In the genomic region with DNA sequence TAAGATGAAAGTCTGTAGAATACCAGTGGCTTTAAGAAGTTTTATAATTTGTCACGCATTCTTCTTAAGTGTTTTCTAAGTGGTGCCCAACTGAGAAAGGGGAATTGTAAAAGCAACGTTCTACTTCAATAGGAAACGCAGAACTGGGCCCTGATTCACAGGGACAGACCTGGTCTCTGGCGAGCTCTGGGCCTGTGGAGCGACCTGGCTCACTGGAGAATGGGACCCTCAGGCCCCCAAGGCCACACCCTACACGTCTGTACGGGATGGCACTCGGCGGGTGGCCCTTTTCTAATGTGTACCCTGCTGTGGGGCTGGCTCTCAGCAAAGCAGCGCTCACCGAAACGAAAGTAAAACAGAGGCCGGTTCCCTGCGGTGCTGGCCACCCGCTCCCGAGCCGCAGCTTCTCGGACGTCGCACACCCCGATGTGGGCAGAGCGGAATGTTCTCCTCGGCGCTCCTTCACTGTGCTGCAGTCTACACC, we compare ENCODE assay signal across 8 cellular contexts.
A peak's percentile ranks its signal among the peaks of the same experiment; 100 is the strongest.
DNase-seq lines count a peak whose midpoint lies in the region; ATAC-seq and TF ChIP-seq lines count a peak whose summit lies in the region.

No MANE protein-coding gene starts in this region.

- CTCF ChIA-PET in CD8-positive, alpha-beta T cell (lab: Charles Lee): interaction anchor here (1.2 to 1.6 kb wide), 2 partner anchors 16 to 26 kb away, joined by 3 read pairs; no protein-coding TSS in a partner anchor

- no peaks in the 10 kb centered on the region for H3K27me3 ChIP-seq in CD8-positive, alpha-beta T cell (ENCODE audit: insufficient read depth, low read length)
- no peaks in the 10 kb centered on the region for H3K27me3 ChIP-seq in muscle layer of duodenum (ENCODE audit: low read depth, low read length)

- no peaks in the 10 kb centered on the region for H3K27me3 Mint-ChIP-seq in CD8-positive, alpha-beta T cell (ENCODE audit: low read depth)
- no peaks in the 10 kb centered on the region for H3K27me3 Mint-ChIP-seq in T-helper 2 cell treated with Interferon-gamma antibody and Interleukin-4, amounts not matched to agents 5 μg/mL and 100 μg/mL, for 36 hours (ENCODE audit: low read depth)

- no peaks in the 10 kb centered on the region for H3K36me3 ChIP-seq in CD8-positive, alpha-beta T cell (ENCODE audit: insufficient read depth, low read length)
- H3K36me3 ChIP-seq in muscle layer of duodenum (ENCODE audit: control insufficient read depth in 1 of 2, insufficient read depth in 2 of 2, low read length in 2 of 2): peaks cover 0 to 10% of the 10 kb centered on the region in 2 donors

- H3K9me3 ChIP-seq in CD8-positive, alpha-beta T cell (ENCODE audit: low read length): no peaks in the 10 kb centered on the region
- no peaks in the 10 kb centered on the region for H3K9me3 ChIP-seq in muscle layer of duodenum (ENCODE audit: control insufficient read depth in 1 of 2, low read length in 2 of 2)

- H3K4me1 Mint-ChIP-seq in CD8-positive, alpha-beta T cell (ENCODE audit: low read depth): peaks cover 11% of the 10 kb centered on the region
- H3K4me1 Mint-ChIP-seq in T-helper 2 cell treated with Interferon-gamma antibody and Interleukin-4, amounts not matched to agents 5 μg/mL and 100 μg/mL, for 36 hours (ENCODE audit: low read depth): peaks cover 6% of the 10 kb centered on the region

- H3K4me3 Mint-ChIP-seq in CD8-positive, alpha-beta T cell: peak overlapping the region; percentile 83
- H3K4me3 Mint-ChIP-seq in T-helper 2 cell treated with Interferon-gamma antibody and Interleukin-4, amounts not matched to agents 5 μg/mL and 100 μg/mL, for 36 hours: peak overlapping the region; percentile 88

- peak; percentile 66 for ATAC-seq in CD8-positive, alpha-beta T cell
- peak; percentile 44 for ATAC-seq in HG02852 (IDR thresholded peaks at IDR 0.05; ENCODE audit: unreplicated experiment)

- DNase-seq in CD8-positive, alpha-beta T cell: peak in 3 of 7 experiments; percentile 22 to 64 (median 25)
- no peak for DNase-seq in T-helper 2 cell treated with Interferon-gamma antibody and Interleukin-4, amounts not matched to agents 5 μg/mL and 100 μg/mL, for 36 hours (ENCODE audit: low spot score)
- DNase-seq in ecto neural progenitor cell (ENCODE audit: low spot score) (peak; percentile 65), NCI-H1105 (lab: John Stamatoyannopoulos, UW) (no peak), NCI-H2029 treated with DMSO at 0.1 percent for 48 hours (lab: John Stamatoyannopoulos, UW) (no peak), GM19240 (ENCODE audit: insufficient read length, low spot score) (no peak)

- peak overlapping the region; percentile 53 for H3K4me3 ChIP-seq in CD8-positive, alpha-beta T cell (ENCODE audit: low read depth, low read length)
- H3K4me3 ChIP-seq in muscle layer of duodenum (ENCODE audit: low read depth in 1 of 2, low read length in 2 of 2): peak overlapping the region; percentile 30 to 56

- no peak for TF ChIP-seq CTCF in CD8-positive, alpha-beta T cell (IDR thresholded peaks at IDR 0.05)

- POLR2A ChIA-PET in CD8-positive, alpha-beta T cell (lab: Charles Lee): interaction anchor here (1.4 to 1.5 kb wide), 2 partner anchors 14 to 21 kb away, joined by 4 to 9 read pairs; no protein-coding TSS in a partner anchor

- H3K27ac ChIP-seq in CD8-positive, alpha-beta T cell (ENCODE audit: low read depth, low read length): peak overlapping the region; percentile 82
- H3K27ac ChIP-seq in muscle layer of duodenum (ENCODE audit: low read length): peak overlapping the region; percentile 84

- H3K27ac Mint-ChIP-seq in CD8-positive, alpha-beta T cell: peak overlapping the region; percentile 92
- H3K27ac Mint-ChIP-seq in T-helper 2 cell treated with Interferon-gamma antibody and Interleukin-4, amounts not matched to agents 5 μg/mL and 100 μg/mL, for 36 hours: peak overlapping the region; percentile 77

- no peaks in the 10 kb centered on the region for H3K36me3 Mint-ChIP-seq in CD8-positive, alpha-beta T cell
- peaks cover 2% of the 10 kb centered on the region for H3K36me3 Mint-ChIP-seq in T-helper 2 cell treated with Interferon-gamma antibody and Interleukin-4, amounts not matched to agents 5 μg/mL and 100 μg/mL, for 36 hours (ENCODE audit: low read depth)

- no peaks in the 10 kb centered on the region for H3K9me3 Mint-ChIP-seq in CD8-positive, alpha-beta T cell
- H3K9me3 Mint-ChIP-seq in T-helper 2 cell treated with Interferon-gamma antibody and Interleukin-4, amounts not matched to agents 5 μg/mL and 100 μg/mL, for 36 hours: no peaks in the 10 kb centered on the region

- intact Hi-C loops in CD8-positive, alpha-beta T cell (cut with DNase I, micrococcal nuclease): no loop called here

- H3K4me1 ChIP-seq in CD8-positive, alpha-beta T cell (ENCODE audit: insufficient read depth, low read length): no peaks in the 10 kb centered on the region
- peaks cover 6 to 19% of the 10 kb centered on the region in 2 donors for H3K4me1 ChIP-seq in muscle layer of duodenum (ENCODE audit: control insufficient read depth in 1 of 2, insufficient read depth in 2 of 2, low read length in 2 of 2)
